Comparison of ENCODE assay signal across 12 cellular contexts in the genomic region with DNA sequence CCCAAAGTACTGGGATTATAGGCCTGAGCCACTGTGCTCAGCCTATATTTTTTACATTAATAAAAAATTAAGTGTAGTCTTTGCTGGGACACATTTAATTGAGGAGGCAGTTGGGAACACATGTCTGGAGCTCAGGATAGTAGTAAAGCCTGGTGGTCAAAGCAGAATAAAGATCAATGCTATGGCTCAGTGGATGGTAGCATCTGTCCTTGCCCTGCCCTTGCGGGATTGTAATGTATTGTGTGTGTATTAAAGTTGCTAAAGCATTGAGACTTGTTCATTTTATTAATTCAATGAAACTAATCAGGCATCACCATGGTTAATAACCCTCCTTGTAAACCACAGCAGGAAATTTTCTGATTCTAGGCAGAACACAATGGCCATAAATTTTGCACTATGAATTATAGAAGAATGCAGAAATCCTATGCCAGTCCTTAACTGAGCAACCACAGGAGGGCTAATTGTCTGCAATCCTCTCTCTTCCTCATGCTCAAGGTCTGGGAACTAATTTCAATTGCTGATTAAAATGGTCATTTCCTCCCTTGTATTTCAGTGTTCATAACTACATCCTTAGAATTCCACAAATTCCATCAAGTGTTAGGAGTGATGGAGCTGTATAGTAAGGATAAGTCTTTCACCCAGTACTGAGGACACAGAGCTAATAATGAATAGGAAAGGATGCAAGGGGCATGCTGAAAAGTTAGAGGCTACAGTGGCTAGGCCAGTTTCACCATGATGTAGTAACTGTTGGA.
A peak's percentile ranks its signal among the peaks of the same experiment; 100 is the strongest.
DNase-seq lines count a peak whose midpoint lies in the region; ATAC-seq and TF ChIP-seq lines count a peak whose summit lies in the region.
"Had no signal": no experiment of that assay in that cellular context is flagged by ENCODE, and none has a peak within 500 bp of the region (broad histone marks: within the 10 kb centered on the region; RNA-seq: fewer than 3 reads in every experiment).

No MANE protein-coding gene starts in this region.

- H3K36me3 ChIP-seq in RWPE2 (ENCODE audit: low read depth) (no peaks in the 10 kb centered on the region), osteoblast (ENCODE audit: insufficient read depth, low read length) (no peaks in the 10 kb centered on the region)
- H3K36me3 ChIP-seq: tibial artery had no signal

- peaks cover 4% of the 10 kb centered on the region for H3K4me1 ChIP-seq in RWPE2 (ENCODE audit: insufficient read depth, poor library complexity, severe bottlenecking)
- H3K4me1 ChIP-seq in osteoblast (ENCODE audit: insufficient read depth, low read length), result peaks cover 25% of the 10 kb centered on the region
- H3K4me1 ChIP-seq: tibial artery had no signal

- DNase-seq in GM04504 (ENCODE audit: low read depth) (peak; percentile 74), RWPE2 (ENCODE audit: low spot score) (no peak), fibroblast of villous mesenchyme (ENCODE audit: low read depth) (peak; percentile 32), osteoblast (ENCODE audit: insufficient read length, low spot score, missing footprints) (peak; percentile 58), MV-4-11 (lab: John Stamatoyannopoulos, UW) (no peak), omental fat pad (ENCODE audit: low spot score) (no peak), mucosa of gallbladder (ENCODE audit: low spot score) (no peak)
- DNase-seq: activated CD4-positive, alpha-beta T cell treated with anti-CD3 and anti-CD28 coated beads, Interleukin-2, amount 10 ng/mL, durations not matched to agents 7 days and 5 days; stimulated activated CD4-positive, alpha-beta T cell treated with anti-CD3 and anti-CD28 coated beads, Interleukin-15, amount 100 ng/mL, for 24 hours; tibial artery had no signal

- H3K27ac ChIP-seq in RWPE2 (ENCODE audit: poor library complexity, severe bottlenecking) (no peak overlapping the region), osteoblast (ENCODE audit: low read depth, low read length) (peak overlapping the region; percentile 46)
- H3K27ac ChIP-seq: KMS-11, tibial artery had no signal

- peak; percentile 44; the same call in 2 of the 3 replicates for ATAC-seq in RWPE2 (ENCODE audit: low read depth)
- no peak for ATAC-seq in omental fat pad (ENCODE audit: low FRiP score)
- ATAC-seq: left lobe of liver had no signal

- no peak overlapping the region for H3K4me2 ChIP-seq in osteoblast (ENCODE audit: insufficient read depth, low read length)
- H3K4me2 ChIP-seq: KMS-11 had no signal

- no peaks in the 10 kb centered on the region for H3K79me2 ChIP-seq in osteoblast (ENCODE audit: insufficient read depth, low read length)

- H4K20me1 ChIP-seq in osteoblast (ENCODE audit: insufficient read depth, low read length), result no peaks in the 10 kb centered on the region

- TF ChIP-seq CTCF in RWPE2 (IDR thresholded peaks at IDR 0.05; ENCODE audit: poor library complexity, severe bottlenecking), result no peak
- no peak for TF ChIP-seq CTCF in fibroblast of villous mesenchyme (IDR thresholded peaks at IDR 0.05; ENCODE audit: insufficient read depth, low read depth, low read length)
- no peak for TF ChIP-seq CTCF in osteoblast (IDR thresholded peaks at IDR 0.05; ENCODE audit: extremely low read depth, low read depth, low read length)
- TF ChIP-seq CTCF in omental fat pad (IDR thresholded peaks at IDR 0.05), result no peak

- H3K27me3 ChIP-seq in RWPE2 (ENCODE audit: insufficient read depth, poor library complexity, severe bottlenecking) (no peaks in the 10 kb centered on the region), osteoblast (ENCODE audit: insufficient read depth, low read length) (no peaks in the 10 kb centered on the region)
- H3K27me3 ChIP-seq: tibial artery had no signal

- H2AFZ ChIP-seq in osteoblast (ENCODE audit: low read length), result peak overlapping the region; percentile 2

- H3K4me3 ChIP-seq in RWPE2 (ENCODE audit: severe bottlenecking) (no peak overlapping the region), fibroblast of villous mesenchyme (ENCODE audit: low read depth, low read length) (no peak overlapping the region), osteoblast (ENCODE audit: insufficient read depth, low read length) (no peak overlapping the region)
- H3K4me3 ChIP-seq: tibial artery had no signal

- H3K9me3 ChIP-seq in RWPE2 (ENCODE audit: severe bottlenecking) (no peaks in the 10 kb centered on the region), osteoblast (ENCODE audit: low read depth, low read length) (no peaks in the 10 kb centered on the region)
- H3K9me3 ChIP-seq: tibial artery had no signal

Comparison
In these comparisons a context has a peak if more than half of its experiments do, and no peak if none do; other contexts are left out.
1. DNase-seq: peak in GM04504 (single experiment), fibroblast of villous mesenchyme (single experiment) and osteoblast (single experiment); none in RWPE2 (single experiment), MV-4-11 (single experiment), omental fat pad (single experiment) and mucosa of gallbladder (single experiment).